In genomic region chr19:35715355-35715809, GRCh38 we compare ENCODE assay signal across 9 cellular contexts. TPM values are rescaled to one million over a fixed set of nuclear protein-coding genes. Genes with fewer than 3 reads are reported as not detected.
A peak's percentile ranks its signal among the peaks of the same experiment; 100 is the strongest.
DNase-seq lines count a peak whose midpoint lies in the region; ATAC-seq and TF ChIP-seq lines count a peak whose summit lies in the region.
"Had no signal": no experiment of that assay in that cellular context is flagged by ENCODE, and none has a peak within 500 bp of the region (broad histone marks: within the 10 kb centered on the region; RNA-seq: fewer than 3 reads in every experiment).

No MANE protein-coding gene starts in this region.

- H3K4me3 ChIP-seq in left ventricle myocardium inferior: peak overlapping the region; percentile 96
- H3K4me3 ChIP-seq in right atrium auricular region: no peak overlapping the region
- peak overlapping the region; percentile 87 for H3K4me3 ChIP-seq in lower lobe of right lung
- H3K4me3 ChIP-seq in uterus: no peak overlapping the region

- DNase-seq in left ventricle myocardium inferior: no peak
- DNase-seq in right atrium auricular region (ENCODE audit: low spot score): no peak
- DNase-seq in activated CD4-positive, alpha-beta memory T cell treated with anti-CD3 and anti-CD28 coated beads for 36 hours: peak; percentile 22
- DNase-seq in lower lobe of right lung: no peak
- peak in 1 of 2 donors; percentile 21 for DNase-seq in uterus
- no peak for DNase-seq in mucosa of gallbladder (ENCODE audit: low spot score)

- peak overlapping the region; percentile 95 for H3K27ac ChIP-seq in left ventricle myocardium inferior (replicated peaks)
- H3K27ac ChIP-seq in right atrium auricular region: no peak overlapping the region
- peak overlapping the region; percentile 84 for H3K27ac ChIP-seq in lower lobe of right lung
- peak overlapping the region; percentile 90 to 92 for H3K27ac ChIP-seq in uterus

- H3K36me3 ChIP-seq in left ventricle myocardium inferior: peaks cover 7% of the 10 kb centered on the region
- H3K36me3 ChIP-seq in right atrium auricular region: peaks cover 7% of the 10 kb centered on the region
- peaks cover 8% of the 10 kb centered on the region for H3K36me3 ChIP-seq in lower lobe of right lung
- H3K36me3 ChIP-seq in uterus: no peaks in the 10 kb centered on the region

- H3K27me3 ChIP-seq in left ventricle myocardium inferior (ENCODE audit: low read depth) (no peaks in the 10 kb centered on the region), right atrium auricular region (no peaks in the 10 kb centered on the region), lower lobe of right lung (ENCODE audit: low read depth) (no peaks in the 10 kb centered on the region), uterus (no peaks in the 10 kb centered on the region)

- H3K4me3 Mint-ChIP-seq in activated CD4-positive, alpha-beta memory T cell treated with anti-CD3 and anti-CD28 coated beads for 36 hours: peak overlapping the region; percentile 91

- no peaks in the 10 kb centered on the region for H3K9me3 Mint-ChIP-seq in activated CD4-positive, alpha-beta memory T cell treated with anti-CD3 and anti-CD28 coated beads for 36 hours

- peaks cover 1% of the 10 kb centered on the region for H3K27me3 Mint-ChIP-seq in activated CD4-positive, alpha-beta memory T cell treated with anti-CD3 and anti-CD28 coated beads for 36 hours

- H3K36me3 Mint-ChIP-seq in activated CD4-positive, alpha-beta memory T cell treated with anti-CD3 and anti-CD28 coated beads for 36 hours: peaks cover 54% of the 10 kb centered on the region

- TF ChIP-seq POLR2A in uterus (IDR thresholded peaks at IDR 0.05): no peak

- no peak for ATAC-seq in lower lobe of right lung
- no peak for ATAC-seq in HG02571 (IDR thresholded peaks at IDR 0.05; ENCODE audit: unreplicated experiment)
- no peak for ATAC-seq in GM21528 (IDR thresholded peaks at IDR 0.05; ENCODE audit: low FRiP score, unreplicated experiment)

- H3K9me3 ChIP-seq in left ventricle myocardium inferior (replicated peaks): no peaks in the 10 kb centered on the region
- no peaks in the 10 kb centered on the region for H3K9me3 ChIP-seq in right atrium auricular region
- no peaks in the 10 kb centered on the region for H3K9me3 ChIP-seq in lower lobe of right lung
- H3K9me3 ChIP-seq in uterus: no peaks in the 10 kb centered on the region

- H3K27ac Mint-ChIP-seq in activated CD4-positive, alpha-beta memory T cell treated with anti-CD3 and anti-CD28 coated beads for 36 hours: peak overlapping the region; percentile 99

- intact Hi-C loops in left ventricle myocardium inferior (cut with micrococcal nuclease) (no loop called here), lower lobe of right lung (cut with DNase I) (no loop called here), uterus (cut with DNase I; ENCODE audit: low total_unique reads) (loop anchor here (10.0 kb wide), 1 partner anchor 171 kb away; the partner anchor contains the start of gene TMEM147)
- intact Hi-C loops in activated CD4-positive, alpha-beta memory T cell treated with anti-CD3 and anti-CD28 coated beads for 36 hours (cut with micrococcal nuclease): loop anchor here (10.0 kb wide), 2 partner anchors 399 to 499 kb away; partner anchors contain the start of genes OVOL3, POLR2I, TBCB and ZNF146

- POLR2A ChIA-PET in activated CD4-positive, alpha-beta memory T cell treated with anti-CD3 and anti-CD28 coated beads for 36 hours (lab: Charles Lee): interaction anchor here (6.3 to 7.3 kb wide), 2 partner anchors 13 to 18 kb away, joined by 64 to 96 read pairs; no protein-coding TSS in a partner anchor

- H3K4me1 ChIP-seq in left ventricle myocardium inferior (peaks cover 43% of the 10 kb centered on the region), right atrium auricular region (peaks cover 0 to 30% of the 10 kb centered on the region in 2 donors), lower lobe of right lung (peaks cover 26% of the 10 kb centered on the region), uterus (peaks cover 8 to 11% of the 10 kb centered on the region in 2 donors)

- TF ChIP-seq CTCF in left ventricle myocardium inferior (IDR thresholded peaks at IDR 0.05; ENCODE audit: borderline replicate concordance) (no peak), right atrium auricular region (IDR thresholded peaks at IDR 0.05) (no peak), lower lobe of right lung (IDR thresholded peaks at IDR 0.05) (no peak), uterus (IDR thresholded peaks at IDR 0.05) (no peak)

- H3K4me1 Mint-ChIP-seq in activated CD4-positive, alpha-beta memory T cell treated with anti-CD3 and anti-CD28 coated beads for 36 hours (ENCODE audit: low read depth): peaks cover 51% of the 10 kb centered on the region

- CTCF ChIA-PET in activated CD4-positive, alpha-beta memory T cell treated with anti-CD3 and anti-CD28 coated beads for 36 hours (lab: Charles Lee): interaction anchor here (1.5 to 7.0 kb wide), 3 partner anchors 17 to 216 kb away, joined by 4 to 197 read pairs (median 4); partner anchors contain the start of genes LIN37 and ZBTB32

RNA-seq across cellular contexts. Expression of gene KMT2B, which starts 2.4 kb away (rescaled TPM):
- total RNA-seq in left ventricle myocardium inferior (12.8 TPM), right atrium auricular region (10 to 100 TPM; 11.9 to 12.9 TPM), lower lobe of right lung (37.2 TPM), uterus (10 to 100 TPM in 3 of 4 donors, 1 to 10 TPM in 1; 5.0 to 60.8 (median 16.8) TPM), mucosa of gallbladder (45.1 TPM)
- total RNA-seq in activated CD4-positive, alpha-beta memory T cell treated with anti-CD3 and anti-CD28 coated beads for 36 hours: 10 to 100 TPM; 47.0 to 54.2 TPM

RNA-seq across cellular contexts. Expression of gene ZBTB32, which starts 11.0 kb away (rescaled TPM):
- total RNA-seq in left ventricle myocardium inferior (not detected), right atrium auricular region (not detected), lower lobe of right lung (0.21 TPM), uterus (not detected), mucosa of gallbladder (0.43 TPM)
- 100 to 1,000 TPM; 226 to 228 TPM for total RNA-seq in activated CD4-positive, alpha-beta memory T cell treated with anti-CD3 and anti-CD28 coated beads for 36 hours
- total RNA-seq: M059J had no signal

RNA-seq across cellular contexts. Expression of gene IGFLR1, which starts 26.9 kb away (rescaled TPM):
- 4.9 TPM for total RNA-seq in left ventricle myocardium inferior
- total RNA-seq in right atrium auricular region: 1 to 10 TPM; 1.8 to 6.4 TPM
- 10 to 100 TPM; 90.1 to 92.8 TPM for total RNA-seq in activated CD4-positive, alpha-beta memory T cell treated with anti-CD3 and anti-CD28 coated beads for 36 hours
- 17.1 TPM for total RNA-seq in lower lobe of right lung
- total RNA-seq in uterus: 1 to 10 TPM in 3 of 4 donors, under 1 TPM in 1; 0.77 to 5.3 (median 2.2) TPM
- total RNA-seq in mucosa of gallbladder: 14.8 TPM

RNA-seq across cellular contexts. Expression of gene U2AF1L4, which starts 29.8 kb away (rescaled TPM):
- total RNA-seq in left ventricle myocardium inferior (24.9 TPM), right atrium auricular region (10 to 100 TPM; 19.9 to 33.1 TPM), lower lobe of right lung (20.3 TPM), uterus (100 to 1,000 TPM in 1 of 4 donors, 10 to 100 TPM in 2, 1 to 10 TPM in 1; 6.5 to 116 (median 19.5) TPM), mucosa of gallbladder (23.9 TPM)
- 10 to 100 TPM; 34.6 to 37.8 TPM for total RNA-seq in activated CD4-positive, alpha-beta memory T cell treated with anti-CD3 and anti-CD28 coated beads for 36 hours

RNA-seq across cellular contexts. Expression of gene PSENEN, which starts 30.1 kb away (rescaled TPM):
- total RNA-seq in left ventricle myocardium inferior (43.1 TPM), right atrium auricular region (10 to 100 TPM; 26.1 to 35.0 TPM), lower lobe of right lung (60.0 TPM), uterus (10 to 100 TPM in 3 of 4 donors, 1 to 10 TPM in 1; 5.3 to 37.3 (median 18.8) TPM), mucosa of gallbladder (67.9 TPM)
- 10 to 100 TPM; 46.7 to 47.9 TPM for total RNA-seq in activated CD4-positive, alpha-beta memory T cell treated with anti-CD3 and anti-CD28 coated beads for 36 hours

Comparison
In these comparisons a context has a peak if more than half of its experiments do, and no peak if none do; other contexts are left out.
1. H3K27ac ChIP-seq: peak in left ventricle myocardium inferior (single experiment), lower lobe of right lung (single experiment) and uterus (2 of 2); none in right atrium auricular region (0 of 2).
2. H3K4me3 ChIP-seq: peak in left ventricle myocardium inferior (single experiment) and lower lobe of right lung (single experiment); none in right atrium auricular region (0 of 2) and uterus (0 of 2).
3. RNA of gene ZBTB32, which starts 11.0 kb away (total RNA-seq): 226 to 228 TPM in activated CD4-positive, alpha-beta memory T cell treated with anti-CD3 and anti-CD28 coated beads for 36 hours; 0.43 TPM in mucosa of gallbladder (single experiment), 0.21 TPM in lower lobe of right lung (single experiment), not detected in left ventricle myocardium inferior (single experiment), not detected in right atrium auricular region and not detected in uterus; every median in the first group is over 100 times any median in the second.
4. intact Hi-C loops: an anchor here in activated CD4-positive, alpha-beta memory T cell treated with anti-CD3 and anti-CD28 coated beads for 36 hours (10.0 kb wide) and uterus (10.0 kb wide); none called in left ventricle myocardium inferior and lower lobe of right lung.